ENCODE assay signal across 1 cellular context in genomic region chr14:23094666-23095195, GRCh38.
TF ChIP-seq lines count a peak whose summit lies in the region.

A gene with protein sequence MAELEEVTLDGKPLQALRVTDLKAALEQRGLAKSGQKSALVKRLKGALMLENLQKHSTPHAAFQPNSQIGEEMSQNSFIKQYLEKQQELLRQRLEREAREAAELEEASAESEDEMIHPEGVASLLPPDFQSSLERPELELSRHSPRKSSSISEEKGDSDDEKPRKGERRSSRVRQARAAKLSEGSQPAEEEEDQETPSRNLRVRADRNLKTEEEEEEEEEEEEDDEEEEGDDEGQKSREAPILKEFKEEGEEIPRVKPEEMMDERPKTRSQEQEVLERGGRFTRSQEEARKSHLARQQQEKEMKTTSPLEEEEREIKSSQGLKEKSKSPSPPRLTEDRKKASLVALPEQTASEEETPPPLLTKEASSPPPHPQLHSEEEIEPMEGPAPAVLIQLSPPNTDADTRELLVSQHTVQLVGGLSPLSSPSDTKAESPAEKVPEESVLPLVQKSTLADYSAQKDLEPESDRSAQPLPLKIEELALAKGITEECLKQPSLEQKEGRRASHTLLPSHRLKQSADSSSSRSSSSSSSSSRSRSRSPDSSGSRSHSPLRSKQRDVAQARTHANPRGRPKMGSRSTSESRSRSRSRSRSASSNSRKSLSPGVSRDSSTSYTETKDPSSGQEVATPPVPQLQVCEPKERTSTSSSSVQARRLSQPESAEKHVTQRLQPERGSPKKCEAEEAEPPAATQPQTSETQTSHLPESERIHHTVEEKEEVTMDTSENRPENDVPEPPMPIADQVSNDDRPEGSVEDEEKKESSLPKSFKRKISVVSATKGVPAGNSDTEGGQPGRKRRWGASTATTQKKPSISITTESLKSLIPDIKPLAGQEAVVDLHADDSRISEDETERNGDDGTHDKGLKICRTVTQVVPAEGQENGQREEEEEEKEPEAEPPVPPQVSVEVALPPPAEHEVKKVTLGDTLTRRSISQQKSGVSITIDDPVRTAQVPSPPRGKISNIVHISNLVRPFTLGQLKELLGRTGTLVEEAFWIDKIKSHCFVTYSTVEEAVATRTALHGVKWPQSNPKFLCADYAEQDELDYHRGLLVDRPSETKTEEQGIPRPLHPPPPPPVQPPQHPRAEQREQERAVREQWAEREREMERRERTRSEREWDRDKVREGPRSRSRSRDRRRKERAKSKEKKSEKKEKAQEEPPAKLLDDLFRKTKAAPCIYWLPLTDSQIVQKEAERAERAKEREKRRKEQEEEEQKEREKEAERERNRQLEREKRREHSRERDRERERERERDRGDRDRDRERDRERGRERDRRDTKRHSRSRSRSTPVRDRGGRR (minus strand): TSS chr14:23095136. CDS start chr14:23095112, 24 bp downstream.

TF ChIP-seq in K562, 482 proteins besides CTCF, POLR2A, EP300 and RAD21 (continued from another document and continues in another):
- TF ChIP-seq TOE1 (IDR thresholded peaks at IDR 0.05; ENCODE audit: borderline replicate concordance) (no peak; the same call in 1 of the 2 replicates), TOE1 (CRISPR knock-in tag; IDR thresholded peaks at IDR 0.05; ENCODE audit: borderline replicate concordance, low read depth) (0 out of 2 replicates have a peak, but pooled peaks have one; percentile 45), ARHGAP35 (IDR thresholded peaks at IDR 0.05; ENCODE audit: partially characterized antibody) (no peak), C11orf30 (IDR thresholded peaks at IDR 0.05; ENCODE audit: low read depth) (peak; percentile 44; the same call in 1 of the 2 replicates), ZNF586 (CRISPR knock-in tag; conservative IDR thresholded peaks at IDR 0.05) (no peak), PHF8 (IDR thresholded peaks at IDR 0.05; ENCODE audit: borderline replicate concordance, low read length) (peak; percentile 93), NFXL1 (CRISPR knock-in tag; IDR thresholded peaks at IDR 0.05) (no peak), POLR2H (tag; IDR thresholded peaks at IDR 0.05; ENCODE audit: low read depth) (peak; percentile 81), DEAF1 (CRISPR knock-in tag; IDR thresholded peaks at IDR 0.05) (peak; percentile 100; the same call in 1 of the 2 replicates), ZNF274 (IDR thresholded peaks at IDR 0.05; ENCODE audit: borderline replicate concordance, low read depth, low read length) (no peak), ZNF551 (CRISPR knock-in tag; IDR thresholded peaks at IDR 0.05) (no peak), ZBTB34 (CRISPR knock-in tag; IDR thresholded peaks at IDR 0.05) (no peak), CHD2 (IDR thresholded peaks at IDR 0.05; ENCODE audit: low read depth, low read length) (peak; percentile 57; the same call in 1 of the 2 replicates), FOXJ3 (CRISPR knock-in tag; IDR thresholded peaks at IDR 0.05) (no peak), ZNF133 (CRISPR knock-in tag; IDR thresholded peaks at IDR 0.05) (0 out of 2 replicates have a peak, but pooled peaks have one; percentile 41), NFIC (IDR thresholded peaks at IDR 0.05) (peak; percentile 48), HDAC6 (IDR thresholded peaks at IDR 0.05; ENCODE audit: low read depth, low read length) (no peak), ZKSCAN3 (CRISPR knock-in tag; IDR thresholded peaks at IDR 0.05) (no peak), PRMT5 (CRISPR knock-in tag; IDR thresholded peaks at IDR 0.05) (no peak), ZFP30 (CRISPR knock-in tag; IDR thresholded peaks at IDR 0.05; ENCODE audit: borderline replicate concordance) (no peak), GATAD2A (IDR thresholded peaks at IDR 0.05) (peak; percentile 99), ZNF282 (CRISPR knock-in tag; IDR thresholded peaks at IDR 0.05) (no peak), COPS2 (conservative IDR thresholded peaks at IDR 0.05) (no peak), TSC22D4 (tag; IDR thresholded peaks at IDR 0.05) (no peak), JUN (IDR thresholded peaks at IDR 0.05; ENCODE audit: borderline replicate concordance, low read depth, low read length) (no peak), JUN (CRISPR knock-in tag; IDR thresholded peaks at IDR 0.05; ENCODE audit: borderline replicate concordance) (no peak), ZNF436 (CRISPR knock-in tag; IDR thresholded peaks at IDR 0.05) (no peak), PHF20 (IDR thresholded peaks at IDR 0.05; ENCODE audit: partially characterized antibody) (peak; percentile 68), MBD2 (IDR thresholded peaks at IDR 0.05; ENCODE audit: borderline replicate concordance, low read depth) (peak; percentile 85; the same call in 1 of the 2 replicates), REST (CRISPR knock-in tag; IDR thresholded peaks at IDR 0.05; ENCODE audit: low read depth) (peak; percentile 74), NFE2L1 (tag; IDR thresholded peaks at IDR 0.05; ENCODE audit: borderline replicate concordance, low read depth) (no peak), HNRNPH1 (optimal IDR thresholded peaks at IDR 0.05; ENCODE audit: low read depth, low read length) (no peak), ZBTB1 (CRISPR knock-in tag; IDR thresholded peaks at IDR 0.05; ENCODE audit: borderline replicate concordance, low read depth) (0 out of 2 replicates have a peak, but pooled peaks have one; percentile 27), NR2C2 (CRISPR knock-in tag; IDR thresholded peaks at IDR 0.05) (0 out of 2 replicates have a peak, but pooled peaks have one; percentile 64), NR2C2 (tag; IDR thresholded peaks at IDR 0.05) (no peak), MYNN (IDR thresholded peaks at IDR 0.05) (no peak), MYNN (CRISPR knock-in tag; IDR thresholded peaks at IDR 0.05) (no peak)
- TF ChIP-seq, protein P1, sequence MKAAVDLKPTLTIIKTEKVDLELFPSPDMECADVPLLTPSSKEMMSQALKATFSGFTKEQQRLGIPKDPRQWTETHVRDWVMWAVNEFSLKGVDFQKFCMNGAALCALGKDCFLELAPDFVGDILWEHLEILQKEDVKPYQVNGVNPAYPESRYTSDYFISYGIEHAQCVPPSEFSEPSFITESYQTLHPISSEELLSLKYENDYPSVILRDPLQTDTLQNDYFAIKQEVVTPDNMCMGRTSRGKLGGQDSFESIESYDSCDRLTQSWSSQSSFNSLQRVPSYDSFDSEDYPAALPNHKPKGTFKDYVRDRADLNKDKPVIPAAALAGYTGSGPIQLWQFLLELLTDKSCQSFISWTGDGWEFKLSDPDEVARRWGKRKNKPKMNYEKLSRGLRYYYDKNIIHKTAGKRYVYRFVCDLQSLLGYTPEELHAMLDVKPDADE (conservative IDR thresholded peaks at IDR 0.05; ENCODE audit: control insufficient read depth, low read depth, low read length), result peak; percentile 90
- TF ChIP-seq, protein P2, sequence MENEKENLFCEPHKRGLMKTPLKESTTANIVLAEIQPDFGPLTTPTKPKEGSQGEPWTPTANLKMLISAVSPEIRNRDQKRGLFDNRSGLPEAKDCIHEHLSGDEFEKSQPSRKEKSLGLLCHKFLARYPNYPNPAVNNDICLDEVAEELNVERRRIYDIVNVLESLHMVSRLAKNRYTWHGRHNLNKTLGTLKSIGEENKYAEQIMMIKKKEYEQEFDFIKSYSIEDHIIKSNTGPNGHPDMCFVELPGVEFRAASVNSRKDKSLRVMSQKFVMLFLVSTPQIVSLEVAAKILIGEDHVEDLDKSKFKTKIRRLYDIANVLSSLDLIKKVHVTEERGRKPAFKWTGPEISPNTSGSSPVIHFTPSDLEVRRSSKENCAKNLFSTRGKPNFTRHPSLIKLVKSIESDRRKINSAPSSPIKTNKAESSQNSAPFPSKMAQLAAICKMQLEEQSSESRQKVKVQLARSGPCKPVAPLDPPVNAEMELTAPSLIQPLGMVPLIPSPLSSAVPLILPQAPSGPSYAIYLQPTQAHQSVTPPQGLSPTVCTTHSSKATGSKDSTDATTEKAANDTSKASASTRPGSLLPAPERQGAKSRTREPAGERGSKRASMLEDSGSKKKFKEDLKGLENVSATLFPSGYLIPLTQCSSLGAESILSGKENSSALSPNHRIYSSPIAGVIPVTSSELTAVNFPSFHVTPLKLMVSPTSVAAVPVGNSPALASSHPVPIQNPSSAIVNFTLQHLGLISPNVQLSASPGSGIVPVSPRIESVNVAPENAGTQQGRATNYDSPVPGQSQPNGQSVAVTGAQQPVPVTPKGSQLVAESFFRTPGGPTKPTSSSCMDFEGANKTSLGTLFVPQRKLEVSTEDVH (IDR thresholded peaks at IDR 0.05; ENCODE audit: low read depth, partially characterized antibody), result peak; percentile 57
- TF ChIP-seq, protein P3, sequence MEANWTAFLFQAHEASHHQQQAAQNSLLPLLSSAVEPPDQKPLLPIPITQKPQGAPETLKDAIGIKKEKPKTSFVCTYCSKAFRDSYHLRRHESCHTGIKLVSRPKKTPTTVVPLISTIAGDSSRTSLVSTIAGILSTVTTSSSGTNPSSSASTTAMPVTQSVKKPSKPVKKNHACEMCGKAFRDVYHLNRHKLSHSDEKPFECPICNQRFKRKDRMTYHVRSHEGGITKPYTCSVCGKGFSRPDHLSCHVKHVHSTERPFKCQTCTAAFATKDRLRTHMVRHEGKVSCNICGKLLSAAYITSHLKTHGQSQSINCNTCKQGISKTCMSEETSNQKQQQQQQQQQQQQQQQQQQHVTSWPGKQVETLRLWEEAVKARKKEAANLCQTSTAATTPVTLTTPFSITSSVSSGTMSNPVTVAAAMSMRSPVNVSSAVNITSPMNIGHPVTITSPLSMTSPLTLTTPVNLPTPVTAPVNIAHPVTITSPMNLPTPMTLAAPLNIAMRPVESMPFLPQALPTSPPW (CRISPR knock-in tag; IDR thresholded peaks at IDR 0.05), result peak; percentile 76
- TF ChIP-seq, protein P4, sequence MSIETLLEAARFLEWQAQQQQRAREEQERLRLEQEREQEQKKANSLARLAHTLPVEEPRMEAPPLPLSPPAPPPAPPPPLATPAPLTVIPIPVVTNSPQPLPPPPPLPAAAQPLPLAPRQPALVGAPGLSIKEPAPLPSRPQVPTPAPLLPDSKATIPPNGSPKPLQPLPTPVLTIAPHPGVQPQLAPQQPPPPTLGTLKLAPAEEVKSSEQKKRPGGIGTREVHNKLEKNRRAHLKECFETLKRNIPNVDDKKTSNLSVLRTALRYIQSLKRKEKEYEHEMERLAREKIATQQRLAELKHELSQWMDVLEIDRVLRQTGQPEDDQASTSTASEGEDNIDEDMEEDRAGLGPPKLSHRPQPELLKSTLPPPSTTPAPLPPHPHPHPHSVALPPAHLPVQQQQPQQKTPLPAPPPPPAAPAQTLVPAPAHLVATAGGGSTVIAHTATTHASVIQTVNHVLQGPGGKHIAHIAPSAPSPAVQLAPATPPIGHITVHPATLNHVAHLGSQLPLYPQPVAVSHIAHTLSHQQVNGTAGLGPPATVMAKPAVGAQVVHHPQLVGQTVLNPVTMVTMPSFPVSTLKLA (conservative IDR thresholded peaks at IDR 0.05), result peak; percentile 5 to 56; a peak in 1 of 4 replicates
- TF ChIP-seq, protein P5, sequence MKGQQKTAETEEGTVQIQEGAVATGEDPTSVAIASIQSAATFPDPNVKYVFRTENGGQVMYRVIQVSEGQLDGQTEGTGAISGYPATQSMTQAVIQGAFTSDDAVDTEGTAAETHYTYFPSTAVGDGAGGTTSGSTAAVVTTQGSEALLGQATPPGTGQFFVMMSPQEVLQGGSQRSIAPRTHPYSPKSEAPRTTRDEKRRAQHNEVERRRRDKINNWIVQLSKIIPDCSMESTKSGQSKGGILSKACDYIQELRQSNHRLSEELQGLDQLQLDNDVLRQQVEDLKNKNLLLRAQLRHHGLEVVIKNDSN (CRISPR knock-in tag; IDR thresholded peaks at IDR 0.05), result no peak
- TF ChIP-seq, protein P6, sequence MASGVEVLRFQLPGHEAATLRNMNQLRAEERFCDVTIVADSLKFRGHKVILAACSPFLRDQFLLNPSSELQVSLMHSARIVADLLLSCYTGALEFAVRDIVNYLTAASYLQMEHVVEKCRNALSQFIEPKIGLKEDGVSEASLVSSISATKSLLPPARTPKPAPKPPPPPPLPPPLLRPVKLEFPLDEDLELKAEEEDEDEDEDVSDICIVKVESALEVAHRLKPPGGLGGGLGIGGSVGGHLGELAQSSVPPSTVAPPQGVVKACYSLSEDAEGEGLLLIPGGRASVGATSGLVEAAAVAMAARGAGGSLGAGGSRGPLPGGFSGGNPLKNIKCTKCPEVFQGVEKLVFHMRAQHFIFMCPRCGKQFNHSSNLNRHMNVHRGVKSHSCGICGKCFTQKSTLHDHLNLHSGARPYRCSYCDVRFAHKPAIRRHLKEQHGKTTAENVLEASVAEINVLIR (CRISPR knock-in tag; IDR thresholded peaks at IDR 0.05), result no peak
